In the genomic region with DNA sequence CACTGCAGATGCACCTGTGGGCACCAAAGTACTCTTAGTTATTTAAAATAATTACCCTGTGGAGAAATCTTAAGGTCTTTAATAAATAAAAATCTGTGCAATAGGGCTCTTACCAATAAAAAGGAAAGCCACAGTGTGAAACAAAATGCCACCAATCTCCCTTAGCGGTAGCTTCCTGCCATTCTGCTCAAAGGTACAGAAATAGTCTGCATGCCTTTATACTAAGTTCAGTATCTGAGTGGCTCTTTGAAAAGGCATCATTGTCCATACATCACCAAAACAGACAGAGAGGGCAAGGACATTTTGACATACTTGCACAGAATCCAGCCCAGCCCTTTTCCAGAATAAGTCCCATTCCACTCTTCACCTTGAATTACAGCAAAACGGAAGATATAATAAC, we compare ENCODE assay signal across 16 cellular contexts.
"Had no signal": no experiment of that assay in that cellular context is flagged by ENCODE, and none has a peak within 500 bp of the region (broad histone marks: within the 10 kb centered on the region; RNA-seq: fewer than 3 reads in every experiment).

No MANE protein-coding gene starts in this region.

- H3K27me3 ChIP-seq: esophagus squamous epithelium, sigmoid colon, upper lobe of right lung had no signal

- DNase-seq: activated CD4-positive, alpha-beta T cell treated with anti-CD3 and anti-CD28 coated beads, Interleukin-2, amount 50 U/mL, for 1 hour; activated CD8-positive, alpha-beta memory T cell treated with anti-CD3 and anti-CD28 coated beads, Interleukin-2, amount 50 U/mL, for 4 hours; activated effector memory CD4-positive, alpha-beta T cell treated with Interleukin-2 at 50 U/mL for 16 hours; activated naive CD4-positive, alpha-beta T cell treated with anti-CD3 and anti-CD28 coated beads, Interleukin-2, amount 50 U/mL, for 16 hours; activated T-cell treated with anti-CD3 and anti-CD28 coated beads, Interleukin-2, amount 50 U/mL, for 4 hours; effector CD8-positive, alpha-beta T cell; esophagus squamous epithelium; occipital lobe; posterior cingulate gyrus; sigmoid colon; stimulated activated CD4-positive, alpha-beta T cell treated with anti-CD3 and anti-CD28 coated beads, Interleukin-4, amount 100 ng/mL, for 24 hours; stimulated activated naive B cell treated with anti-CD40 and anti-IgM and Interleukin-4, amounts not matched to agents 10 μg/mL and 1 μg/mL and 100 μg/mL, for 72 hours; T-helper 9 cell; upper lobe of right lung had no signal

- ATAC-seq: activated CD4-positive, CD25-positive, alpha-beta regulatory T cell treated with anti-CD3 and anti-CD28 coated beads, Interleukin-2, amount 50 U/mL, for 24 hours; activated T-cell treated with anti-CD3 and anti-CD28 coated beads, Interleukin-2, amount 50 U/mL, for 4 hours; stimulated activated naive B cell treated with anti-CD40 and anti-IgM and Interleukin-4, amounts not matched to agents 10 μg/mL and 1 μg/mL and 100 μg/mL, for 72 hours; upper lobe of right lung had no signal

- H3K4me3 ChIP-seq: esophagus squamous epithelium, sigmoid colon, upper lobe of right lung had no signal

- H3K9me3 ChIP-seq: esophagus squamous epithelium, sigmoid colon, upper lobe of right lung had no signal

- H3K27ac ChIP-seq: esophagus squamous epithelium, sigmoid colon, upper lobe of right lung had no signal

- H3K36me3 ChIP-seq: esophagus squamous epithelium, sigmoid colon, upper lobe of right lung had no signal

- H3K27me3 Mint-ChIP-seq: dendritic cell treated with granulocyte-macrophage colony-stimulating factor and Interleukin-4, amounts not matched to agents 40 ng/mL and 50 ng/mL, for 4 days; stimulated activated naive B cell treated with anti-CD40 and anti-IgM and Interleukin-4, amounts not matched to agents 10 μg/mL and 1 μg/mL and 100 μg/mL, for 72 hours had no signal

- H3K4me3 Mint-ChIP-seq: activated T-cell treated with anti-CD3 and anti-CD28 coated beads, Interleukin-2, amount 50 U/mL, for 4 hours; dendritic cell treated with granulocyte-macrophage colony-stimulating factor and Interleukin-4, amounts not matched to agents 40 ng/mL and 50 ng/mL, for 4 days had no signal

- H3K4me1 ChIP-seq: esophagus squamous epithelium, upper lobe of right lung had no signal

- H3K27ac Mint-ChIP-seq: dendritic cell treated with granulocyte-macrophage colony-stimulating factor and Interleukin-4, amounts not matched to agents 40 ng/mL and 50 ng/mL, for 4 days had no signal
